In genomic region chr6:28867078-28867414, GRCh38 we compare ENCODE assay signal across 8 cellular contexts. TPM values are rescaled to one million over a fixed set of nuclear protein-coding genes. Genes with fewer than 3 reads are reported as not detected.
DNase-seq lines count a peak whose midpoint lies in the region; ATAC-seq and TF ChIP-seq lines count a peak whose summit lies in the region.

No MANE protein-coding gene starts in this region.

- H3K4me3 ChIP-seq in H7 (ENCODE audit: insufficient read depth, low read depth, low read length) (peak overlapping the region; percentile 77), Peyer's patch (peak overlapping the region; percentile 63 to 85 (median 74))
- H3K4me3 ChIP-seq in naive thymus-derived CD4-positive, alpha-beta T cell (ENCODE audit: low read length), result peak overlapping the region; percentile 59

- intact Hi-C loops in naive thymus-derived CD4-positive, alpha-beta T cell (cut with micrococcal nuclease), result loop anchor here (5.0 to 10.0 kb wide), 6 partner anchors 118 to 1732 kb away; partner anchors contain the start of gene ZNF184 (in 1 of the 2)

- H3K4me3 Mint-ChIP-seq in effector memory CD8-positive, alpha-beta T cell, result peak overlapping the region; percentile 86 to 87
- H3K4me3 Mint-ChIP-seq in naive thymus-derived CD4-positive, alpha-beta T cell, result peak overlapping the region; percentile 83 to 98 (median 91)

- H3K27ac ChIP-seq in Peyer's patch, result peak overlapping the region; percentile 86 to 90 (median 88)
- peak overlapping the region; percentile 72 for H3K27ac ChIP-seq in naive thymus-derived CD4-positive, alpha-beta T cell (ENCODE audit: low read depth, low read length)

- peaks cover 0 to 7% (median 1%) of the 10 kb centered on the region in 4 donors for H3K4me1 ChIP-seq in Peyer's patch
- peaks cover 11 to 18% of the 10 kb centered on the region in 2 donors for H3K4me1 ChIP-seq in naive thymus-derived CD4-positive, alpha-beta T cell (ENCODE audit: control insufficient read depth in 2 of 2, insufficient read depth in 2 of 2, low read length in 2 of 2)

- CTCF ChIA-PET in naive thymus-derived CD4-positive, alpha-beta T cell (lab: Charles Lee), result interaction anchor here (1.9 to 5.4 kb wide), 2 partner anchors 17 to 25 kb away, joined by 9 to 20 read pairs; no protein-coding TSS in a partner anchor

- peaks cover 0 to 6% of the 10 kb centered on the region in 2 donors for H3K27me3 Mint-ChIP-seq in effector memory CD8-positive, alpha-beta T cell
- peaks cover 0 to 13% (median 4%) of the 10 kb centered on the region in 5 donors for H3K27me3 Mint-ChIP-seq in naive thymus-derived CD4-positive, alpha-beta T cell

- H3K36me3 ChIP-seq in H7 (replicated peaks; ENCODE audit: control insufficient read depth, insufficient read depth, low read length), result no peaks in the 10 kb centered on the region
- H3K36me3 ChIP-seq in Peyer's patch, result no peaks in the 10 kb centered on the region
- H3K36me3 ChIP-seq in naive thymus-derived CD4-positive, alpha-beta T cell (ENCODE audit: control insufficient read depth in 2 of 3, insufficient read depth in 3 of 3, low read length in 3 of 3), result no peaks in the 10 kb centered on the region

- peaks cover 8% of the 10 kb centered on the region for H3K27me3 ChIP-seq in H7 (ENCODE audit: control insufficient read depth, insufficient read depth, low read length)
- H3K27me3 ChIP-seq in Peyer's patch, result peaks cover 0 to 3% of the 10 kb centered on the region in 2 donors
- H3K27me3 ChIP-seq in naive thymus-derived CD4-positive, alpha-beta T cell (ENCODE audit: control insufficient read depth in 2 of 2, insufficient read depth in 2 of 2, low read length in 2 of 2), result no peaks in the 10 kb centered on the region

- H3K27ac Mint-ChIP-seq in effector memory CD8-positive, alpha-beta T cell, result peak overlapping the region; percentile 87 to 88
- H3K27ac Mint-ChIP-seq in naive thymus-derived CD4-positive, alpha-beta T cell, result peak overlapping the region; percentile 87 to 98 (median 96)

- H3K9me3 ChIP-seq in Peyer's patch, result no peaks in the 10 kb centered on the region
- peaks cover 0 to 5% (median 0%) of the 10 kb centered on the region in 3 experiments for H3K9me3 ChIP-seq in naive thymus-derived CD4-positive, alpha-beta T cell (ENCODE audit: control insufficient read depth in 2 of 3, low read length in 3 of 3)

- no peak for TF ChIP-seq CTCF in Peyer's patch (IDR thresholded peaks at IDR 0.05)

- DNase-seq in DMS 273 (lab: John Stamatoyannopoulos, UW; ENCODE audit: unreplicated experiment) (peak; percentile 74), H7 (no peak), Peyer's patch (no peak), occipital lobe (lab: John Stamatoyannopoulos, UW) (no peak), NCI-H1694 (lab: John Stamatoyannopoulos, UW) (no peak)
- peak in 1 of 3 experiments; percentile 7 for DNase-seq in effector memory CD8-positive, alpha-beta T cell
- peak in 1 of 9 donors; percentile 31 for DNase-seq in naive thymus-derived CD4-positive, alpha-beta T cell

- H3K36me3 Mint-ChIP-seq in effector memory CD8-positive, alpha-beta T cell (ENCODE audit: insufficient read depth), result peaks cover 46% of the 10 kb centered on the region
- peaks cover 0 to 14% (median 0%) of the 10 kb centered on the region in 5 donors for H3K36me3 Mint-ChIP-seq in naive thymus-derived CD4-positive, alpha-beta T cell

- ATAC-seq in effector memory CD8-positive, alpha-beta T cell (replicated peaks), result peak; percentile 14
- ATAC-seq in naive thymus-derived CD4-positive, alpha-beta T cell, result peak; percentile 13
- no peak for ATAC-seq in GM19463 (IDR thresholded peaks at IDR 0.05; ENCODE audit: unreplicated experiment)

- POLR2A ChIA-PET in naive thymus-derived CD4-positive, alpha-beta T cell (lab: Charles Lee), result interaction anchor here (0.6 to 13.2 kb wide), 15 partner anchors 8 to 1057 kb away, joined by 3 to 459 read pairs (median 7); partner anchors contain the start of gene TRIM27

- TF ChIP-seq POLR2A in Peyer's patch (IDR thresholded peaks at IDR 0.05), result no peak

- peaks cover 6 to 9% of the 10 kb centered on the region in 2 donors for H3K9me3 Mint-ChIP-seq in effector memory CD8-positive, alpha-beta T cell
- H3K9me3 Mint-ChIP-seq in naive thymus-derived CD4-positive, alpha-beta T cell, result peaks cover 0 to 34% (median 13%) of the 10 kb centered on the region in 11 donors

- H3K4me1 Mint-ChIP-seq in effector memory CD8-positive, alpha-beta T cell (ENCODE audit: low read depth in 2 of 2), result peaks cover 26 to 31% of the 10 kb centered on the region in 2 donors
- peaks cover 9 to 62% (median 48%) of the 10 kb centered on the region in 7 donors for H3K4me1 Mint-ChIP-seq in naive thymus-derived CD4-positive, alpha-beta T cell

RNA-seq across cellular contexts. Expression of gene TRIM27, which starts 56.7 kb away (rescaled TPM):
- total RNA-seq in H7 (2014; rRNA removed; shearing (Covaris generic)), result 98.8 and 100 TPM in 2 replicates
- total RNA-seq in Peyer's patch (10 to 100 TPM; 52.2 to 71.4 (median 64.2) TPM), occipital lobe (65.2 TPM)
- 10 to 100 TPM; 22.9 to 93.9 (median 67.5) TPM for total RNA-seq in naive thymus-derived CD4-positive, alpha-beta T cell
- polyA plus RNA-seq in naive thymus-derived CD4-positive, alpha-beta T cell, result 10 to 100 TPM; 53.0 to 82.2 TPM
